In the genomic region with DNA sequence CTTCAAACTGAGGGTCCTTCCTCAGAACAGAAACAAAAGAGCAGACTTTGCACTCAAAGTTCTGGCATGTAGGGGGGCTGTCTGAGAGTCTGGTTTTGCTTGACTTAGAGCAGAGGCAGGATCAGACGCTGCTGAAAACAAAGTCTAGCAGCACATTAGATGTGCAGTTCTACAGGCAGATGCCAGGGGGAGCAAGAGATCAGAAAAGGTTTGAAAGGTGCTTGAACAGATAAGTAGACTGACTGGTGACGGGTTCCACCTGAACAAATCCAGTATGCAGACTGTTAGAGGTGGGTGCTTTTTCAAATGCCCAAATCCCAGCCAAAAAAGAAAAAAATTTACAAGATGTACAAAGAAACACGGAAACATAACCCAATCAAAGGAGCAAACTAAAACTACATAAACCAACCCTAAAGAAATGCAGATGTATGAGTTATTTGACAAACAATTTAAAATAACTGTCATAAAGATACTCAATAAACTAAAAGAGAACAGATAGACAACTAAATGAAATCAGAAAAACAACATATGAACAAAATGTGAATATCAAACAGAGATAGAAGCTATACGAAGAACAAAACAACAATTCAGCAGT, we compare ENCODE assay signal across 8 cellular contexts.
A peak's percentile ranks its signal among the peaks of the same experiment; 100 is the strongest.
DNase-seq lines count a peak whose midpoint lies in the region; ATAC-seq and TF ChIP-seq lines count a peak whose summit lies in the region.

No MANE protein-coding gene starts in this region.

- H3K27ac ChIP-seq in ascending aorta: no peak overlapping the region

- TF ChIP-seq CTCF in ascending aorta (IDR thresholded peaks at IDR 0.05): peak; percentile 63 to 77 (median 72)

- DNase-seq in activated CD4-positive, alpha-beta T cell treated with anti-CD3 and anti-CD28 coated beads for 24 hours (ENCODE audit: low read depth in 2 of 2): peak; percentile 0 to 17
- no peak for DNase-seq in activated CD4-positive, alpha-beta T cell treated with anti-CD3 and anti-CD28 coated beads for 1 hour
- DNase-seq in HPDE6-E6E7 (ENCODE audit: extremely low spot score): peak; percentile 19
- DNase-seq in RPMI8226: peak; percentile 49
- DNase-seq in ascending aorta (ENCODE audit: low spot score in 2 of 2): no peak
- peak; percentile 45 for DNase-seq in iris pigment epithelial cell (ENCODE audit: low read depth)
- peak in 2 of 3 donors; percentile 0 for DNase-seq in stimulated activated CD4-positive, alpha-beta T cell treated with anti-CD3 and anti-CD28 coated beads, TNF-alpha, amount 100 ng/mL, for 1 hour (ENCODE audit: low read depth in 3 of 3, low spot score in 1 of 3)

- no peaks in the 10 kb centered on the region for H3K27me3 ChIP-seq in ascending aorta

- no peaks in the 10 kb centered on the region for H3K9me3 ChIP-seq in ascending aorta

- ATAC-seq in GM21529 (IDR thresholded peaks at IDR 0.05; ENCODE audit: unreplicated experiment): peak; percentile 93

- no peak overlapping the region for H3K4me3 ChIP-seq in ascending aorta

- H3K4me1 ChIP-seq in ascending aorta: no peaks in the 10 kb centered on the region

- intact Hi-C loops in ascending aorta (cut with DNase I): loop anchor here (2.0 to 10.0 kb wide), 4 partner anchors 28 to 500 kb away; a partner anchor contains a TSS

- H3K36me3 ChIP-seq in ascending aorta: no peaks in the 10 kb centered on the region

Comparison
In these comparisons a context has a peak if more than half of its experiments do, and no peak if none do; other contexts are left out.
1. DNase-seq: peak in activated CD4-positive, alpha-beta T cell treated with anti-CD3 and anti-CD28 coated beads for 24 hours (2 of 2), HPDE6-E6E7 (single experiment), RPMI8226 (single experiment), iris pigment epithelial cell (single experiment) and stimulated activated CD4-positive, alpha-beta T cell treated with anti-CD3 and anti-CD28 coated beads, TNF-alpha, amount 100 ng/mL, for 1 hour (2 of 3); none in activated CD4-positive, alpha-beta T cell treated with anti-CD3 and anti-CD28 coated beads for 1 hour (single experiment) and ascending aorta (0 of 2).